In the genomic region with DNA sequence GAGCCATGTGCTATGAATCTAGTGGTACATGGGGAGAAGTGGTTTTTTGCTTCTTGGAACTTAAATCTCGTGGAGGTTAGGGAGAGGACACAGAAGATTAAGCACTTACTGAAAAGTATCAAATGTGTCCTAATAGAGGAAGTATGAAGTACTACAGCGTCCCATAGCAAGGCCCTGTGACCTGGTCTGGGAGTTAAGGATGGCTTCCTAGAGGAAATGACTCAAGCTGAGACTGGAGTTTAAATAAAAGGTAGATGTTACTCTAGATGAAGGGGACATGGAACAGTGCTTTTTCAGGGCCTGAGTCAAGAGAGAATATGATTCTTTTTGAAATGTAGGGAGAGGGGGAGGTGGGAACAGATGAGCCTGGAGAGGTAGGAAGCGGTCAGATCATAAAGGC, we compare ENCODE assay signal across 1 cellular context.
TF ChIP-seq lines count a peak whose summit lies in the region.

No MANE protein-coding gene starts in this region.

TF ChIP-seq in H1, 55 proteins besides CTCF, POLR2A, EP300 and RAD21 (continued from another document):
- no peak for TF ChIP-seq ATF2 (IDR thresholded peaks at IDR 0.05; ENCODE audit: low read length)
- TF ChIP-seq NRF1 (IDR thresholded peaks at IDR 0.05; ENCODE audit: low read depth, low read length), result no peak
- TF ChIP-seq BCL11A (IDR thresholded peaks at IDR 0.05; ENCODE audit: low read depth in 2 of 2, low read length in 2 of 2), result no peak
- TF ChIP-seq, protein P1, sequence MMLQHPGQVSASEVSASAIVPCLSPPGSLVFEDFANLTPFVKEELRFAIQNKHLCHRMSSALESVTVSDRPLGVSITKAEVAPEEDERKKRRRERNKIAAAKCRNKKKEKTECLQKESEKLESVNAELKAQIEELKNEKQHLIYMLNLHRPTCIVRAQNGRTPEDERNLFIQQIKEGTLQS (IDR thresholded peaks at IDR 0.05; ENCODE audit: insufficient read depth, low read depth, low read length), result no peak
- no peak for TF ChIP-seq POLR2AphosphoS5 (IDR thresholded peaks at IDR 0.05; ENCODE audit: low read depth, low read length)
- no peak for TF ChIP-seq RFX5 (IDR thresholded peaks at IDR 0.05; ENCODE audit: borderline replicate concordance, low read depth, low read length)
